ENCODE assay signal across 17 cellular contexts in genomic region chr1:214513394-214513793, GRCh38.
"Had no signal": no experiment of that assay in that cellular context is flagged by ENCODE, and none has a peak within 500 bp of the region (broad histone marks: within the 10 kb centered on the region; RNA-seq: fewer than 3 reads in every experiment).

No MANE protein-coding gene starts in this region.

- H3K27ac ChIP-seq: coronary artery, foreskin keratinocyte, thoracic aorta, uterus had no signal

- H3K9me3 ChIP-seq: thoracic aorta, uterus had no signal

- H3K4me3 ChIP-seq: coronary artery, thoracic aorta, uterus had no signal

- ATAC-seq: activated CD8-positive, alpha-beta T cell treated with anti-CD3 and anti-CD28 coated beads, Interleukin-2, amount 10 ng/mL, durations not matched to agents 7 days and 5 days; activated naive CD4-positive, alpha-beta T cell treated with anti-CD3 and anti-CD28 coated beads, Interleukin-2, amount 50 U/mL, for 72 hours; activated T-cell treated with anti-CD3 and anti-CD28 coated beads, Interleukin-2, amount 50 U/mL, for 72 hours; foreskin keratinocyte; stimulated activated effector memory CD8-positive, alpha-beta T cell treated with anti-CD3 and anti-CD28 coated beads, Interleukin-12 subunit alpha, Interleukin-12 subunit beta, amount 100 ng/mL, for 72 hours; T-helper 17 cell had no signal

- H3K27me3 ChIP-seq: foreskin keratinocyte, uterus had no signal

- DNase-seq: activated CD4-positive, alpha-beta T cell treated with anti-CD3 and anti-CD28 coated beads, Interleukin-2, amount 10 ng/mL, durations not matched to agents 24 days and 14 days; activated CD8-positive, alpha-beta memory T cell treated with anti-CD3 and anti-CD28 coated beads, Interleukin-2, amount 50 U/mL, for 4 hours; activated CD8-positive, alpha-beta T cell treated with anti-CD3 and anti-CD28 coated beads, Interleukin-2, amount 10 ng/mL, durations not matched to agents 7 days and 5 days; activated gamma-delta T cell; activated T-cell treated with anti-CD3 and anti-CD28 coated beads, Interleukin-2, amount 50 U/mL, for 72 hours; central memory CD4-positive, alpha-beta T cell; effector CD4-positive, alpha-beta T cell; foreskin keratinocyte; immature natural killer cell; nephron progenitor cell; stimulated activated CD4-positive, alpha-beta T cell treated with anti-CD3 and anti-CD28 coated beads, Interleukin-1b, Interleukin-23, amount 100 ng/mL, for 48 hours; T-helper 17 cell; uterus had no signal

- H3K4me1 ChIP-seq: uterus had no signal

- H3K36me3 ChIP-seq: thoracic aorta, uterus had no signal
